ENCODE assay signal across 35 cellular contexts in the genomic region with DNA sequence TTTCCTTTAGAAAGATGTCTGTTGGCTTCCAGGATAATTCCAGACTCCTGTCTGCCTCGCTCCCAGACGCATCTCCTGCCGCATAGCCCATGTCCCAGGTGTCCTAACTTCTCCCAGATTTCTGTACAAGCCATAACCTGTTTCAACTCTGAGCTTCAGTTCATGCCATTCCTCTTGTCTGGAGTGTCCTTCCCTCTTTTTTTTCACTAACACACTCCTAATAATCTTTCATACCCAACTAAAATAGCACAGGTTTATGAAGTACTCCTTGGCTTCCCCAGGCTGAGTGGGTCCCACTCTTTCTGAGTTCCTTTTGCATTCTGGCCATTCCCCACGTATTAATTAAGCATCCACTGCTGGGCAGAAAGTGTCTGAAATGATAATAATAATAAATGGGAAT.
"Had no signal": no experiment of that assay in that cellular context is flagged by ENCODE, and none has a peak within 500 bp of the region (broad histone marks: within the 10 kb centered on the region; RNA-seq: fewer than 3 reads in every experiment).

No MANE protein-coding gene starts in this region.

- H3K36me3 ChIP-seq: ascending aorta, brain microvascular endothelial cell, breast epithelium, WERI-Rb-1 had no signal

- H3K4me3 Mint-ChIP-seq: activated B cell treated with CpG ODN at 0.5 μM for 24 hours; activated CD4-positive, alpha-beta memory T cell treated with anti-CD3 and anti-CD28 coated beads for 36 hours; activated CD4-positive, alpha-beta T cell treated with anti-CD3 and anti-CD28 coated beads, Interleukin-2, amount 10 ng/mL, durations not matched to agents 24 days and 14 days; activated CD8-positive, alpha-beta T cell treated with anti-CD3 and anti-CD28 coated beads for 36 hours; activated naive CD4-positive, alpha-beta T cell treated with anti-CD3 and anti-CD28 coated beads, Interleukin-2, amount 10 ng/mL, durations not matched to agents 7 days and 5 days; activated naive CD4-positive, alpha-beta T cell treated with anti-CD3 and anti-CD28 coated beads, Interleukin-2, amount 50 U/mL, for 24 hours; activated naive CD8-positive, alpha-beta T cell; activated naive CD8-positive, alpha-beta T cell treated with anti-CD3 and anti-CD28 coated beads, Interleukin-2, amount 10 ng/mL, durations not matched to agents 7 days and 5 days; activated naive CD8-positive, alpha-beta T cell treated with anti-CD3 and anti-CD28 coated beads, Interleukin-2, amount 50 U/mL, for 24 hours; activated T-cell treated with anti-CD3 and anti-CD28 coated beads, Interleukin-2, amount 50 U/mL, for 24 hours; T-helper 1 cell treated with Interleukin-12 subunit alpha and Interleukin-12 subunit beta and Interleukin-4 antibody, amounts not matched to agents 30 μg/mL and 1 μg/mL, for 36 hours; T-helper 2 cell treated with Interferon-gamma antibody and Interleukin-4, amounts not matched to agents 5 μg/mL and 100 μg/mL, for 36 hours had no signal

- FAIRE-seq: TTC549 had no signal

- H3K27ac Mint-ChIP-seq: activated B cell treated with CpG ODN at 0.5 μM for 24 hours; activated CD4-positive, alpha-beta memory T cell treated with anti-CD3 and anti-CD28 coated beads for 36 hours; activated CD4-positive, alpha-beta T cell treated with anti-CD3 and anti-CD28 coated beads, Interleukin-2, amount 10 ng/mL, durations not matched to agents 24 days and 14 days; activated CD8-positive, alpha-beta T cell treated with anti-CD3 and anti-CD28 coated beads for 36 hours; activated naive CD4-positive, alpha-beta T cell treated with anti-CD3 and anti-CD28 coated beads, Interleukin-2, amount 10 ng/mL, durations not matched to agents 7 days and 5 days; activated naive CD4-positive, alpha-beta T cell treated with anti-CD3 and anti-CD28 coated beads, Interleukin-2, amount 50 U/mL, for 24 hours; activated naive CD8-positive, alpha-beta T cell; activated naive CD8-positive, alpha-beta T cell treated with anti-CD3 and anti-CD28 coated beads, Interleukin-2, amount 10 ng/mL, durations not matched to agents 7 days and 5 days; activated naive CD8-positive, alpha-beta T cell treated with anti-CD3 and anti-CD28 coated beads, Interleukin-2, amount 50 U/mL, for 24 hours; activated T-cell treated with anti-CD3 and anti-CD28 coated beads, Interleukin-2, amount 50 U/mL, for 24 hours; activated T-helper 2 cell treated with anti-CD3 and anti-CD28 coated beads, Interferon-gamma antibody, Interleukin-2, Interleukin-4, amounts not matched to agents 10 μg/mL and 5 μg/mL and 100 μg/mL, durations not matched to agents 14 hours and 24 hours and 36 hours; T-helper 1 cell treated with Interleukin-12 subunit alpha and Interleukin-12 subunit beta and Interleukin-4 antibody, amounts not matched to agents 30 μg/mL and 1 μg/mL, for 36 hours; T-helper 2 cell treated with Interferon-gamma antibody and Interleukin-4, amounts not matched to agents 5 μg/mL and 100 μg/mL, for 36 hours had no signal

- H3K27ac ChIP-seq: ascending aorta, body of pancreas, brain microvascular endothelial cell, breast epithelium, WERI-Rb-1 had no signal

- DNase-seq: activated B cell treated with CpG ODN at 0.5 μM for 24 hours; activated CD4-positive, alpha-beta memory T cell treated with anti-CD3 and anti-CD28 coated beads for 36 hours; activated CD4-positive, alpha-beta T cell treated with anti-CD3 and anti-CD28 coated beads for 4 hours; activated CD4-positive, alpha-beta T cell treated with anti-CD3 and anti-CD28 coated beads, Interleukin-2, amount 10 ng/mL, durations not matched to agents 24 days and 14 days; activated CD4-positive, alpha-beta T cell treated with anti-CD3 and anti-CD28 coated beads, Interleukin-2, amount 50 U/mL, for 1 hour; activated CD4-positive, alpha-beta T cell treated with anti-CD3 and anti-CD28 coated beads, Interleukin-2, amount 50 U/mL, for 4 hours; activated CD4-positive, CD25-positive, alpha-beta regulatory T cell treated with anti-CD3 and anti-CD28 coated beads, Interleukin-2, amount 50 U/mL, for 72 hours; activated CD8-positive, alpha-beta memory T cell treated with anti-CD3 and anti-CD28 coated beads, Interleukin-2, amount 50 U/mL, for 4 hours; activated CD8-positive, alpha-beta T cell treated with anti-CD3 and anti-CD28 coated beads for 36 hours; activated effector memory CD4-positive, alpha-beta T cell treated with Interleukin-2 at 50 U/mL for 16 hours; activated gamma-delta T cell; activated naive CD4-positive, alpha-beta T cell treated with anti-CD3 and anti-CD28 coated beads, Interleukin-2, amount 10 ng/mL, durations not matched to agents 7 days and 5 days; activated naive CD4-positive, alpha-beta T cell treated with Interleukin-2 at 50 U/mL for 16 hours; activated naive CD8-positive, alpha-beta T cell treated with anti-CD3 and anti-CD28 coated beads, Interleukin-2, amount 10 ng/mL, durations not matched to agents 7 days and 5 days; activated naive CD8-positive, alpha-beta T cell treated with anti-CD3 and anti-CD28 coated beads, Interleukin-2, amount 50 U/mL, for 24 hours; activated T-cell treated with anti-CD3 and anti-CD28 coated beads for 4 hours; activated T-cell treated with anti-CD3 and anti-CD28 coated beads, Interleukin-2, amount 50 U/mL, for 24 hours; activated T-cell treated with anti-CD3 and anti-CD28 coated beads, Interleukin-2, amount 50 U/mL, for 48 hours; amygdala; anterior cingulate cortex; body of pancreas; brain microvascular endothelial cell; central memory CD4-positive, alpha-beta T cell; T-helper 1 cell; T-helper 2 cell; T-helper 9 cell; WERI-Rb-1 had no signal

- ATAC-seq: activated CD8-positive, alpha-beta T cell treated with anti-CD3 and anti-CD28 coated beads for 36 hours; activated naive CD8-positive, alpha-beta T cell treated with anti-CD3 and anti-CD28 coated beads, Interleukin-2, amount 50 U/mL, for 24 hours; body of pancreas had no signal

- H3K9me3 ChIP-seq: body of pancreas had no signal

- H3K36me3 Mint-ChIP-seq: activated CD4-positive, alpha-beta memory T cell treated with anti-CD3 and anti-CD28 coated beads for 36 hours; activated naive CD4-positive, alpha-beta T cell treated with anti-CD3 and anti-CD28 coated beads, Interleukin-2, amount 10 ng/mL, durations not matched to agents 7 days and 5 days; activated naive CD4-positive, alpha-beta T cell treated with anti-CD3 and anti-CD28 coated beads, Interleukin-2, amount 50 U/mL, for 24 hours; activated naive CD8-positive, alpha-beta T cell; activated naive CD8-positive, alpha-beta T cell treated with anti-CD3 and anti-CD28 coated beads, Interleukin-2, amount 10 ng/mL, durations not matched to agents 7 days and 5 days had no signal

- H3K4me3 ChIP-seq: ascending aorta, body of pancreas, breast epithelium had no signal

- H3K4me1 Mint-ChIP-seq: activated B cell treated with CpG ODN at 0.5 μM for 24 hours; activated CD4-positive, alpha-beta T cell treated with anti-CD3 and anti-CD28 coated beads, Interleukin-2, amount 10 ng/mL, durations not matched to agents 24 days and 14 days; activated naive CD4-positive, alpha-beta T cell treated with anti-CD3 and anti-CD28 coated beads, Interleukin-2, amount 10 ng/mL, durations not matched to agents 7 days and 5 days; activated naive CD4-positive, alpha-beta T cell treated with anti-CD3 and anti-CD28 coated beads, Interleukin-2, amount 50 U/mL, for 24 hours; activated naive CD8-positive, alpha-beta T cell treated with anti-CD3 and anti-CD28 coated beads, Interleukin-2, amount 10 ng/mL, durations not matched to agents 7 days and 5 days; activated naive CD8-positive, alpha-beta T cell treated with anti-CD3 and anti-CD28 coated beads, Interleukin-2, amount 50 U/mL, for 24 hours had no signal

- H3K4me1 ChIP-seq: ascending aorta, body of pancreas, breast epithelium had no signal

- H3K27me3 ChIP-seq: ascending aorta, body of pancreas, brain microvascular endothelial cell, breast epithelium had no signal

- H3K27me3 Mint-ChIP-seq: activated naive CD4-positive, alpha-beta T cell treated with anti-CD3 and anti-CD28 coated beads, Interleukin-2, amount 10 ng/mL, durations not matched to agents 7 days and 5 days had no signal
